In genomic region chr15:74787251-74788041, GRCh38 we compare ENCODE assay signal across 8 cellular contexts. TPM values are rescaled to one million over a fixed set of nuclear protein-coding genes. Genes with fewer than 3 reads are reported as not detected.
DNase-seq lines count a peak whose midpoint lies in the region; ATAC-seq and TF ChIP-seq lines count a peak whose summit lies in the region.

No MANE protein-coding gene starts in this region.

- intact Hi-C loops in posterior cingulate gyrus (cut with DNase I) (no loop called here), uterus (cut with DNase I; ENCODE audit: low total_unique reads) (no loop called here)

- no peaks in the 10 kb centered on the region for H3K9me3 ChIP-seq in uterus

- peaks cover 0 to 36% of the 10 kb centered on the region in 2 donors for H3K4me1 ChIP-seq in uterus

- no peaks in the 10 kb centered on the region for H3K27me3 ChIP-seq in uterus

- H3K4me3 ChIP-seq in foreskin fibroblast (ENCODE audit: low read depth in 1 of 2, low read length in 2 of 2) = no peak overlapping the region
- no peak overlapping the region for H3K4me3 ChIP-seq in uterus

- TF ChIP-seq POLR2A in uterus (IDR thresholded peaks at IDR 0.05) = no peak

- H3K36me3 ChIP-seq in uterus = no peaks in the 10 kb centered on the region

- DNase-seq in AG08395 (ENCODE audit: low spot score) = peak; percentile 53
- DNase-seq in RPMI8226 = peak; percentile 97
- peak; percentile 86 for DNase-seq in activated effector memory CD4-positive, alpha-beta T cell treated with Interleukin-2 at 50 U/mL for 16 hours
- DNase-seq in foreskin fibroblast = peak; percentile 44 to 72
- peak in 7 of 10 donors; percentile 33 to 92 (median 57) for DNase-seq in posterior cingulate gyrus
- no peak for DNase-seq in uterus

- peak overlapping the region; percentile 29 to 32 for H3K27ac ChIP-seq in uterus

- peak; percentile 57 for TF ChIP-seq CTCF in foreskin fibroblast (IDR thresholded peaks at IDR 0.05; ENCODE audit: low read depth, low read length)
- TF ChIP-seq CTCF in uterus (IDR thresholded peaks at IDR 0.05) = peak in 1 of 4 experiments; percentile 38

- ATAC-seq in GM18907 (IDR thresholded peaks at IDR 0.05; ENCODE audit: unreplicated experiment) = peak; percentile 44
- peak; percentile 47 for ATAC-seq in HG03135 (IDR thresholded peaks at IDR 0.05; ENCODE audit: unreplicated experiment)

RNA-seq across cellular contexts. Expression of gene CSK, which starts 5.6 kb away (rescaled TPM):
- total RNA-seq in uterus = 10 to 100 TPM in 3 of 4 donors, 1 to 10 TPM in 1; 4.9 to 41.6 (median 26.4) TPM

RNA-seq across cellular contexts. Expression of gene LMAN1L, which starts 25.2 kb away (rescaled TPM):
- total RNA-seq in uterus = 1 to 10 TPM in 1 of 4 donors, not detected in 3; 1.5 TPM

RNA-seq across cellular contexts. Expression of gene CYP1A2, which starts 38.8 kb away (rescaled TPM):
- total RNA-seq in uterus = not detected

RNA-seq across cellular contexts. Expression of gene CPLX3, which starts 39.0 kb away (rescaled TPM):
- total RNA-seq in uterus = not detected

RNA-seq across cellular contexts. Expression of gene ULK3, which starts 55.5 kb away (rescaled TPM):
- 100 to 1,000 TPM in 1 of 4 donors, 10 to 100 TPM in 3; 29.0 to 105 (median 41.2) TPM for total RNA-seq in uterus

Comparison
In these comparisons a context has a peak if more than half of its experiments do, and no peak if none do; other contexts are left out.
1. DNase-seq: peak in AG08395 (single experiment), RPMI8226 (single experiment), activated effector memory CD4-positive, alpha-beta T cell treated with Interleukin-2 at 50 U/mL for 16 hours (single experiment), foreskin fibroblast (2 of 2) and posterior cingulate gyrus (7 of 10); none in uterus (0 of 2).